ENCODE assay signal across 21 cellular contexts in the genomic region with DNA sequence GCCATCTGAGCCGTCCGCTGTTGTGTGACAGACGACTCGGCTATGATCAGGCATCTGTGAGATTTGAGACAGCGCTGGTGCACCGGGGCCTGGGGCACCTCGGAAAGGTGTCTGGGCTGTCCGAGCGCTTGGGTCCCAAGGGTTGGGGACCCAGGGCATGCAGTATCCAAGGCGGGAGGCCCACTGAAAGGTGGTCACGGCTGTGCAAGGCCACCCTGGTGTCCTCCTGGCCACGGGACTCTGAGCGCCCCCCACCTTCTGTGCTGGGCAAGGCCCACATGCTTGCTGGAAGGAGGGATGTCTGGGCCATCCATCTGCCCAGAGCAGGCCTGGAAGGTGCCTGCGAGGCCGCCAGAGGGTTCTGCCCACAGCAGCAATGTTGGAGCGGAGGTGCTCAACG. TPM values are rescaled to one million over a fixed set of nuclear protein-coding genes. Genes with fewer than 3 reads are reported as not detected.
"Had no signal": no experiment of that assay in that cellular context is flagged by ENCODE, and none has a peak within 500 bp of the region (broad histone marks: within the 10 kb centered on the region; RNA-seq: fewer than 3 reads in every experiment).

No MANE protein-coding gene starts in this region.

- H3K4me3 Mint-ChIP-seq: activated CD4-positive, alpha-beta memory T cell treated with anti-CD3 and anti-CD28 coated beads for 36 hours; activated CD4-positive, alpha-beta T cell treated with anti-CD3 and anti-CD28 coated beads, Interleukin-2, amount 10 ng/mL, durations not matched to agents 7 days and 5 days; activated naive CD4-positive, alpha-beta T cell treated with anti-CD3 and anti-CD28 coated beads, Interleukin-2, amount 10 ng/mL, durations not matched to agents 7 days and 5 days; activated naive CD8-positive, alpha-beta T cell treated with anti-CD3 and anti-CD28 coated beads for 36 hours; activated T-cell treated with anti-CD3 and anti-CD28 coated beads, Interleukin-2, amount 50 U/mL, for 4 hours had no signal

- DNase-seq: activated CD4-positive, alpha-beta memory T cell treated with anti-CD3 and anti-CD28 coated beads for 36 hours; activated CD4-positive, alpha-beta T cell treated with anti-CD3 and anti-CD28 coated beads, Interleukin-2, amount 10 ng/mL, durations not matched to agents 7 days and 5 days; activated CD4-positive, CD25-positive, alpha-beta regulatory T cell; activated CD8-positive, alpha-beta memory T cell treated with anti-CD3 and anti-CD28 coated beads for 24 hours; activated effector memory CD4-positive, alpha-beta T cell treated with anti-CD3 and anti-CD28 coated beads, Interleukin-2, amount 50 U/mL, for 16 hours; activated naive CD4-positive, alpha-beta T cell treated with anti-CD3 and anti-CD28 coated beads, Interleukin-2, amount 10 ng/mL, durations not matched to agents 7 days and 5 days; activated naive CD8-positive, alpha-beta T cell treated with anti-CD3 and anti-CD28 coated beads for 36 hours; activated T-cell treated with anti-CD3 and anti-CD28 coated beads, Interleukin-2, amount 50 U/mL, for 4 hours; MG63; MV-4-11; NCI-H1092 treated with DMSO at 0.1 percent for 48 hours; NCI-H1417 treated with DMSO at 0.1 percent for 48 hours; NCI-H1694 treated with DMSO at 0.1 percent for 48 hours; NCI-H2029 treated with DMSO at 0.1 percent for 48 hours; NCI-H510A treated with DMSO at 0.1 percent for 48 hours; NCI-H69; NK-92 treated with Interleukin-12 subunit alpha and Interleukin-12 subunit beta, amount 100 ng/mL, for 24 hours; OCI-M1; SHP77 treated with DMSO at 0.1 percent for 48 hours had no signal

- H3K27ac Mint-ChIP-seq: activated naive CD4-positive, alpha-beta T cell treated with anti-CD3 and anti-CD28 coated beads, Interleukin-2, amount 10 ng/mL, durations not matched to agents 7 days and 5 days; activated naive CD8-positive, alpha-beta T cell treated with anti-CD3 and anti-CD28 coated beads for 36 hours had no signal

- H3K4me1 Mint-ChIP-seq: activated CD4-positive, alpha-beta T cell treated with anti-CD3 and anti-CD28 coated beads, Interleukin-2, amount 10 ng/mL, durations not matched to agents 7 days and 5 days; activated naive CD4-positive, alpha-beta T cell treated with anti-CD3 and anti-CD28 coated beads, Interleukin-2, amount 10 ng/mL, durations not matched to agents 7 days and 5 days; activated naive CD8-positive, alpha-beta T cell treated with anti-CD3 and anti-CD28 coated beads for 36 hours had no signal

- H3K9me3 ChIP-seq: MG63 had no signal

- H3K27me3 Mint-ChIP-seq: activated CD4-positive, alpha-beta memory T cell treated with anti-CD3 and anti-CD28 coated beads for 36 hours; activated CD4-positive, alpha-beta T cell treated with anti-CD3 and anti-CD28 coated beads, Interleukin-2, amount 10 ng/mL, durations not matched to agents 7 days and 5 days; activated naive CD4-positive, alpha-beta T cell treated with anti-CD3 and anti-CD28 coated beads, Interleukin-2, amount 10 ng/mL, durations not matched to agents 7 days and 5 days; activated naive CD8-positive, alpha-beta T cell treated with anti-CD3 and anti-CD28 coated beads for 36 hours had no signal

- H3K27ac ChIP-seq: VCaP had no signal

- H3K4me3 ChIP-seq: MG63 had no signal

- ATAC-seq: activated T-cell treated with anti-CD3 and anti-CD28 coated beads, Interleukin-2, amount 50 U/mL, for 4 hours; Panc1 had no signal

- H3K27me3 ChIP-seq: MG63 had no signal

RNA-seq across cellular contexts. Expression of a gene that starts 51.9 kb away (rescaled TPM):
- total RNA-seq: activated naive CD8-positive, alpha-beta T cell treated with anti-CD3 and anti-CD28 coated beads for 36 hours had no signal
